Comparison of ENCODE assay signal across 18 cellular contexts in the genomic region with DNA sequence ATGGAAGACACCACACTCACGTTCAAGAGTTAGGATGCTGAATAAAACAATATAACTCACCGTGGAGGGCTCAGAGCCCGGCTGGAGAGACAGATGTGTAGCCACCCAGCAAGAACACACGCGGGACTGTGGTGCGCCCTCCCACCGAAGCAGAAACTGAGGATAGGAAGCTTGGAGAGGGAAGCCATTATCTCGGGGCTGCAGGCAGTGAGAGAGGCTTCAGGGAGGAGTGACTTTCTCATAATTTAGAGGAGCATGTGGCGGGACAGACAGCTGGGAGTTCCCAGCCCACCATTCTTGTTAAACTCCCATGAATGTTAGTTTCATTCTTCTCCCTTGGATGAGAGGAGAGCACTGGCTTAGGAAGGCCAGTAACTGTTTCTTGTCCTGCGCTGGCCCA.
"Had no signal": no experiment of that assay in that cellular context is flagged by ENCODE, and none has a peak within 500 bp of the region (broad histone marks: within the 10 kb centered on the region; RNA-seq: fewer than 3 reads in every experiment).

No MANE protein-coding gene starts in this region.

- H3K4me2 ChIP-seq: SK-N-SH had no signal

- H3K9ac ChIP-seq: SK-N-SH had no signal

- H3K9me3 Mint-ChIP-seq: activated T-helper 1 cell treated with anti-CD3 and anti-CD28 coated beads, Interleukin-12 subunit alpha, Interleukin-12 subunit beta, Interleukin-2, Interleukin-4 antibody, amounts not matched to agents 30 ng/mL and 10 ng/mL and 1 ng/mL, durations not matched to agents 14 hours and 24 hours and 36 hours; stimulated activated naive B cell treated with anti-CD40 and anti-IgM and Interleukin-4, amounts not matched to agents 10 μg/mL and 1 μg/mL and 100 μg/mL, for 72 hours had no signal

- H3K36me3 ChIP-seq: cardiac muscle cell had no signal

- H3K9me3 ChIP-seq: SK-N-SH, spleen, upper lobe of right lung had no signal

- H3K27ac ChIP-seq: cardiac muscle cell, spleen, upper lobe of right lung had no signal

- H3K27me3 Mint-ChIP-seq: activated naive CD8-positive, alpha-beta T cell; stimulated activated naive B cell treated with anti-CD40 and anti-IgM and Interleukin-4, amounts not matched to agents 10 μg/mL and 1 μg/mL and 100 μg/mL, for 72 hours had no signal

- H3K9me2 ChIP-seq: SK-N-SH had no signal

- H3K4me3 ChIP-seq: cardiac muscle cell, spleen, upper lobe of right lung had no signal

- H3K4me1 ChIP-seq: upper lobe of right lung had no signal

- H3K27me3 ChIP-seq: cardiac muscle cell, spleen, upper lobe of right lung had no signal

- H3K27ac Mint-ChIP-seq: activated naive CD8-positive, alpha-beta T cell had no signal

- H3K4me3 Mint-ChIP-seq: activated naive CD8-positive, alpha-beta T cell; activated T-helper 1 cell treated with anti-CD3 and anti-CD28 coated beads, Interleukin-12 subunit alpha, Interleukin-12 subunit beta, Interleukin-2, Interleukin-4 antibody, amounts not matched to agents 30 ng/mL and 10 ng/mL and 1 ng/mL, durations not matched to agents 14 hours and 24 hours and 36 hours; stimulated activated naive B cell treated with anti-CD40 and anti-IgM and Interleukin-4, amounts not matched to agents 10 μg/mL and 1 μg/mL and 100 μg/mL, for 72 hours had no signal

- ATAC-seq: left lobe of liver; stimulated activated naive B cell treated with anti-CD40 and anti-IgM and Interleukin-4, amounts not matched to agents 10 μg/mL and 1 μg/mL and 100 μg/mL, for 72 hours had no signal

- DNase-seq: activated CD4-positive, alpha-beta T cell treated with anti-CD3 and anti-CD28 coated beads, Interleukin-2, amount 50 U/mL, for 1 hour; activated CD8-positive, alpha-beta memory T cell treated with anti-CD3 and anti-CD28 coated beads, Interleukin-2, amount 50 U/mL, for 4 hours; activated gamma-delta T cell treated with Interleukin-2 at 50 U/mL for 16 hours; dermis blood vessel endothelial cell; effector memory CD4-positive, alpha-beta T cell; foreskin fibroblast; hypothalamus; mammary epithelial cell; nucleus accumbens; SK-N-SH; spleen; stimulated activated CD4-positive, alpha-beta T cell treated with anti-CD3 and anti-CD28 coated beads, Interleukin-4, amount 100 ng/mL, for 4 hours; stimulated activated naive B cell treated with anti-CD40 and anti-IgM and Interleukin-4, amounts not matched to agents 10 μg/mL and 1 μg/mL and 100 μg/mL, for 72 hours; upper lobe of right lung had no signal
